In genomic region chr19:925912-926594, GRCh38 we compare ENCODE assay signal across 8 cellular contexts. TPM values are rescaled to one million over a fixed set of nuclear protein-coding genes. Genes with fewer than 3 reads are reported as not detected.
DNase-seq lines count a peak whose midpoint lies in the region; ATAC-seq and TF ChIP-seq lines count a peak whose summit lies in the region.

TSS of gene ARID3A (plus strand) at chr19:926035. CDS start at chr19:929529, 3,494 bp downstream.

- CTCF ChIA-PET in CD8-positive, alpha-beta T cell (lab: Charles Lee): no interaction called here

- H3K9me3 Mint-ChIP-seq in CD8-positive, alpha-beta T cell: no peaks in the 10 kb centered on the region

- WGBS in adipose tissue, 3 donors: 0 to 1% (median 0%) methylated on average over 63 to 78 of the region's 78 CpGs
- no CpG with 5 or more reads among the region's 78 CpGs for WGBS in iPS DF 6.9 (ENCODE audit: insufficient coverage, insufficient read length)

- peaks cover 17% of the 10 kb centered on the region for H3K4me1 ChIP-seq in CD8-positive, alpha-beta T cell (ENCODE audit: insufficient read depth, low read length)
- H3K4me1 ChIP-seq in iPS DF 6.9 (ENCODE audit: control insufficient read depth, insufficient read depth, low read length): no peaks in the 10 kb centered on the region
- H3K4me1 ChIP-seq in skeletal muscle tissue (ENCODE audit: control insufficient read depth in 3 of 3, insufficient read depth in 3 of 3, low read length in 3 of 3): peaks cover 10 to 17% (median 11%) of the 10 kb centered on the region in 3 donors

- intact Hi-C loops in CD8-positive, alpha-beta T cell (cut with DNase I, micrococcal nuclease): loop anchor here (1.0 to 10.0 kb wide), 8 partner anchors 14 to 315 kb away; partner anchors contain the start of genes ABCA7 (in 1 of the 2), ATP5F1D (in 1 of the 2), RNU6-2 (in 1 of the 2) and TMEM259 (in 1 of the 2)

- H3K4me1 Mint-ChIP-seq in CD8-positive, alpha-beta T cell (ENCODE audit: low read depth): peaks cover 15% of the 10 kb centered on the region

- peak; percentile 15 for ATAC-seq in CD8-positive, alpha-beta T cell
- peak; percentile 33 for ATAC-seq in GM19035 (IDR thresholded peaks at IDR 0.05; ENCODE audit: unreplicated experiment)

- no peaks in the 10 kb centered on the region for H3K36me3 Mint-ChIP-seq in CD8-positive, alpha-beta T cell

- H3K36me3 ChIP-seq in CD8-positive, alpha-beta T cell (ENCODE audit: insufficient read depth, low read length): no peaks in the 10 kb centered on the region
- H3K36me3 ChIP-seq in iPS DF 6.9 (ENCODE audit: control insufficient read depth, insufficient read depth, low read length) (peaks cover 4% of the 10 kb centered on the region; the same call in 1 of the 2 replicates), skeletal muscle tissue (ENCODE audit: control insufficient read depth in 3 of 3, insufficient read depth in 3 of 3, low read length in 3 of 3) (peaks cover 0 to 1% (median 0%) of the 10 kb centered on the region in 3 donors)

- TF ChIP-seq CTCF in CD8-positive, alpha-beta T cell (IDR thresholded peaks at IDR 0.05): no peak

- DNase-seq in CD8-positive, alpha-beta T cell: peak in 1 of 7 experiments; percentile 40
- DNase-seq in Jurkat, Clone E6-1 (ENCODE audit: low read depth, low spot score): no peak
- DNase-seq in iPS DF 6.9 (ENCODE audit: low read depth, low spot score): no peak
- DNase-seq in HCEC 1CT: no peak
- no peak for DNase-seq in ecto neural progenitor cell (ENCODE audit: low spot score)

- no peaks in the 10 kb centered on the region for H3K9me3 ChIP-seq in CD8-positive, alpha-beta T cell (ENCODE audit: low read length)
- H3K9me3 ChIP-seq in iPS DF 6.9 (ENCODE audit: control insufficient read depth, insufficient read depth, low read length) (no peaks in the 10 kb centered on the region), skeletal muscle tissue (ENCODE audit: control insufficient read depth in 3 of 3, low read length in 3 of 3) (no peaks in the 10 kb centered on the region)

- no peaks in the 10 kb centered on the region for H3K27me3 ChIP-seq in CD8-positive, alpha-beta T cell (ENCODE audit: insufficient read depth, low read length)
- H3K27me3 ChIP-seq in iPS DF 6.9 (ENCODE audit: control insufficient read depth, insufficient read depth, low read length) (peaks cover 3% of the 10 kb centered on the region; the same call in 1 of the 2 replicates), skeletal muscle tissue (ENCODE audit: control insufficient read depth in 3 of 3, insufficient read depth in 3 of 3, low read length in 3 of 3) (peaks cover 3 to 11% (median 4%) of the 10 kb centered on the region in 3 donors)

- H3K27me3 Mint-ChIP-seq in CD8-positive, alpha-beta T cell (ENCODE audit: low read depth): no peaks in the 10 kb centered on the region

- peak within 1 kb of the TSS; percentile 42 for H3K27ac ChIP-seq in CD8-positive, alpha-beta T cell (ENCODE audit: low read depth, low read length)
- H3K27ac ChIP-seq in adipose tissue (ENCODE audit: low read depth, low read length) (peak within 1 kb of the TSS; percentile 29), iPS DF 6.9 (ENCODE audit: low read length) (no peak within 1 kb of the TSS), skeletal muscle tissue (ENCODE audit: low read depth, low read length) (peak within 1 kb of the TSS; percentile 44)

- H3K4me3 Mint-ChIP-seq in CD8-positive, alpha-beta T cell: peak within 1 kb of the TSS; percentile 80

- POLR2A ChIA-PET in CD8-positive, alpha-beta T cell (lab: Charles Lee): no interaction called here

- no peak within 1 kb of the TSS for H3K27ac Mint-ChIP-seq in CD8-positive, alpha-beta T cell

- peak within 1 kb of the TSS; percentile 78 for H3K4me3 ChIP-seq in CD8-positive, alpha-beta T cell (ENCODE audit: low read depth, low read length)
- peak within 1 kb of the TSS; percentile 78 for H3K4me3 ChIP-seq in Jurkat, Clone E6-1 (ENCODE audit: low read length)
- H3K4me3 ChIP-seq in iPS DF 6.9 (ENCODE audit: low read length) (peak within 1 kb of the TSS; percentile 98), skeletal muscle tissue (ENCODE audit: low read length in 3 of 3) (peak within 1 kb of the TSS; percentile 72 to 75 (median 73))

- peak within 1 kb of the TSS; percentile 59 to 80 (median 61) for H3K9ac ChIP-seq in skeletal muscle tissue (ENCODE audit: low read depth in 1 of 3, low read length in 3 of 3)

RNA-seq across cellular contexts. Expression of gene ARID3A, which starts in this region (rescaled TPM):
- total RNA-seq in CD8-positive, alpha-beta T cell: 1 to 10 TPM; 2.0 to 2.7 TPM
- polyA plus RNA-seq in Jurkat, Clone E6-1 (2012; ENCODE audit: insufficient read depth, insufficient read length): 16.7 TPM
- 1 to 10 TPM; 3.6 to 8.2 (median 8.0) TPM for polyA plus RNA-seq in adipose tissue
- total RNA-seq in skeletal muscle tissue: 2.6 TPM
